8 cellular contexts compared by ENCODE assay signal in the genomic region with DNA sequence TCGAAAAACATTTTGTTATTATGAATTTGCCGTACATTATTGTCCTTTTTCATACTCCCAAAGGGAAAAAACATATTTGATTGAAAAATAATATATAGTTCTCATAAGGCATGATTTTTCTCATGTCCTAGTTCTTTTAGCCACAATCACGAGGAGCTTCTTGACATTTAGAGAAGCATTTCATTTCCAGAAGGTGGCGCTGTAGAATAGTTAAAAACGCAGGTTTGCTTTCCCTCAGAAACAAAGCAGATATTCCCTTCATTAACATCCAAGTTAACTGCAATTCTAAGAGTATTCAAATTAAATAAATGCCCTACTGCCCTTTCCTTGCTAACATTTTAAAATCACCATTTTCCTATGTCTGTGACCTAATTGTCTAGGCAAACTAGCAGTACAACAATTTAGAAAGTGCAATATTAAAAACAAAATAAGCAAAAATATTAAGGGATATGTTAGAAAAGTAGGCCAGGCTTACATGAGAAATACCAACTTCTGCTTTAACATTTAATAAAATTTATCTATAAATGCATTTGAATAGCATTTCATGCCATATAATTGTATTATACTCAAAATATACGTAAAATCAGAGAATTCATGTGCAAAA. TPM values are rescaled to one million over a fixed set of nuclear protein-coding genes. Genes with fewer than 3 reads are reported as not detected.
DNase-seq lines count a peak whose midpoint lies in the region; ATAC-seq and TF ChIP-seq lines count a peak whose summit lies in the region.

No MANE protein-coding gene starts in this region.

- no peak overlapping the region for H3K4ac ChIP-seq in mesendoderm (ENCODE audit: low read depth, low read length)

- DNase-seq in DMS 273 (lab: John Stamatoyannopoulos, UW; ENCODE audit: unreplicated experiment) (peak; percentile 86), HS-5 (ENCODE audit: low read depth) (peak; percentile 42), NCI-H82 (lab: John Stamatoyannopoulos, UW) (peak; percentile 85), chondrocyte (ENCODE audit: low spot score) (no peak), mesendoderm (peak; percentile 81), occipital lobe (lab: John Stamatoyannopoulos, UW) (no peak)
- DNase-seq in activated CD4-positive, alpha-beta T cell treated with anti-CD3 and anti-CD28 coated beads, Interleukin-2, amount 50 U/mL, for 48 hours: no peak

- no peak overlapping the region for H4K8ac ChIP-seq in mesendoderm (ENCODE audit: low read depth, low read length)

- no peaks in the 10 kb centered on the region for H3K79me2 ChIP-seq in mesendoderm (ENCODE audit: control insufficient read depth, insufficient read depth, low read length)

- no peak for ATAC-seq in GM21723 (IDR thresholded peaks at IDR 0.05; ENCODE audit: unreplicated experiment)

- no peaks in the 10 kb centered on the region for H3K4me1 Mint-ChIP-seq in chondrocyte (ENCODE audit: low read depth)

- H3K18ac ChIP-seq in mesendoderm (ENCODE audit: low read length): no peak overlapping the region

- no peak overlapping the region for H3K4me3 ChIP-seq in mesendoderm (ENCODE audit: low read length)

- no peak overlapping the region for H2AK5ac ChIP-seq in mesendoderm (ENCODE audit: low read length)

- no CpG with 5 or more reads among the region's 6 CpGs for WGBS in mesendoderm (ENCODE audit: extremely low coverage, insufficient coverage, low lambda C conversion rate)

- peaks cover 2% of the 10 kb centered on the region for H3K27me3 Mint-ChIP-seq in chondrocyte (ENCODE audit: low read depth)

- no peaks in the 10 kb centered on the region for H3K36me3 ChIP-seq in mesendoderm (ENCODE audit: control insufficient read depth, insufficient read depth, low read length)

- H3K23ac ChIP-seq in mesendoderm (ENCODE audit: low read length): no peak overlapping the region

- no peaks in the 10 kb centered on the region for H3K4me1 ChIP-seq in mesendoderm (ENCODE audit: control insufficient read depth, low read depth, low read length)

- no peak overlapping the region for H3K4me3 Mint-ChIP-seq in chondrocyte (ENCODE audit: unreplicated experiment)

- peak; percentile 95 for TF ChIP-seq CTCF in chondrocyte (IDR thresholded peaks at IDR 0.05)

- H3K36me3 Mint-ChIP-seq in chondrocyte (ENCODE audit: low read depth): no peaks in the 10 kb centered on the region

- no peak overlapping the region for H3K56ac ChIP-seq in mesendoderm (ENCODE audit: low read length)

- no peaks in the 10 kb centered on the region for H3K79me1 ChIP-seq in mesendoderm (ENCODE audit: low read length)

- H3K9ac ChIP-seq in mesendoderm (ENCODE audit: low read length): no peak overlapping the region

- H3K4me2 ChIP-seq in mesendoderm (ENCODE audit: low read length): no peak overlapping the region

- H3K27ac Mint-ChIP-seq in chondrocyte (ENCODE audit: unreplicated experiment): no peak overlapping the region

- H3K27me3 ChIP-seq in mesendoderm (ENCODE audit: insufficient read depth, low read length, poor library complexity): no peaks in the 10 kb centered on the region

- H2BK120ac ChIP-seq in mesendoderm (ENCODE audit: low read depth, low read length): no peak overlapping the region

- H4K5ac ChIP-seq in mesendoderm (ENCODE audit: low read length): no peak overlapping the region

- no peak overlapping the region for H2BK5ac ChIP-seq in mesendoderm (ENCODE audit: low read length)

- H3K27ac ChIP-seq in mesendoderm (ENCODE audit: low read depth, low read length): no peak overlapping the region

- H2BK15ac ChIP-seq in mesendoderm (replicated peaks; ENCODE audit: low read depth): no peak overlapping the region

- no peaks in the 10 kb centered on the region for H3K9me3 Mint-ChIP-seq in chondrocyte (ENCODE audit: low read depth)

RNA-seq across cellular contexts. Expression of gene PIK3C2G, which starts 10.9 kb away (rescaled TPM):
- total RNA-seq in chondrocyte: not detected in 3 replicates
- polyA plus RNA-seq in mesendoderm (2013, experiment 1 of 2): not detected
- not detected for polyA plus RNA-seq in mesendoderm (2013, experiment 2 of 2)
- 0.31 TPM for total RNA-seq in occipital lobe

Comparison
In these comparisons a context has a peak if more than half of its experiments do, and no peak if none do; other contexts are left out.
1. DNase-seq: peak in DMS 273 (single experiment), HS-5 (single experiment), NCI-H82 (single experiment) and mesendoderm (single experiment); none in chondrocyte (single experiment), occipital lobe (single experiment) and activated CD4-positive, alpha-beta T cell treated with anti-CD3 and anti-CD28 coated beads, Interleukin-2, amount 50 U/mL, for 48 hours (0 of 2).